In genomic region chr17:13017623-13018462, GRCh38 we compare ENCODE assay signal across 1 cellular context.
TF ChIP-seq lines count a peak whose summit lies in the region.

ELAC2 (minus strand) TSS chr17:13018027; CDS start chr17:13017947, 80 bp downstream.

TF ChIP-seq in HEK293, 187 proteins besides CTCF, POLR2A, EP300 and RAD21 (continued from another document):
- TF ChIP-seq ZBTB11 (tag by site-specific recombination; conservative IDR thresholded peaks at IDR 0.05; ENCODE audit: low read depth) (peak; percentile 91), ZNF366 (tag by site-specific recombination; conservative IDR thresholded peaks at IDR 0.05) (no peak; the same call in 1 of the 2 replicates), ZBTB8A (tag by site-specific recombination; IDR thresholded peaks at IDR 0.05) (peak; percentile 96), ZNF76 (tag by site-specific recombination; IDR thresholded peaks at IDR 0.05; ENCODE audit: borderline replicate concordance, low read depth) (peak; percentile 66), ZBTB21 (tag by site-specific recombination; IDR thresholded peaks at IDR 0.05) (0 out of 2 replicates have a peak, but pooled peaks have one; percentile 10), REST (tag by site-specific recombination; IDR thresholded peaks at IDR 0.05) (0 out of 2 replicates have a peak, but pooled peaks have one; percentile 14), SP3 (tag by site-specific recombination; IDR thresholded peaks at IDR 0.05) (peak; percentile 89), ZNF660 (tag by site-specific recombination; IDR thresholded peaks at IDR 0.05) (no peak; the same call in none of the 2 replicates), ZNF362 (tag by site-specific recombination; IDR thresholded peaks at IDR 0.05) (peak; percentile 96), ZNF133 (tag by site-specific recombination; IDR thresholded peaks at IDR 0.05) (peak; percentile 68), ZNF202 (tag by site-specific recombination; IDR thresholded peaks at IDR 0.05; ENCODE audit: borderline replicate concordance) (no peak), ZNF610 (tag by site-specific recombination; IDR thresholded peaks at IDR 0.05; ENCODE audit: borderline replicate concordance) (peak; percentile 96), ZNF792 (tag by site-specific recombination; IDR thresholded peaks at IDR 0.05) (peak; percentile 60; the same call in 1 of the 2 replicates), KLF16 (tag by site-specific recombination; IDR thresholded peaks at IDR 0.05) (peak; percentile 91), TCF7L2 (IDR thresholded peaks at IDR 0.05; ENCODE audit: borderline replicate concordance, low read depth, low read length) (no peak), ZSCAN16 (tag by site-specific recombination; IDR thresholded peaks at IDR 0.05) (no peak), ZNF280D (tag by site-specific recombination; IDR thresholded peaks at IDR 0.05) (no peak), ZIC2 (tag by site-specific recombination; IDR thresholded peaks at IDR 0.05) (peak; percentile 73), KLF7 (tag by site-specific recombination; IDR thresholded peaks at IDR 0.05; ENCODE audit: borderline replicate concordance) (peak; percentile 87; the same call in 1 of the 2 replicates), ZNF501 (tag by site-specific recombination; IDR thresholded peaks at IDR 0.05) (peak; percentile 76; the same call in 1 of the 2 replicates), ZNF692 (tag by site-specific recombination; IDR thresholded peaks at IDR 0.05) (peak; percentile 46; the same call in 1 of the 2 replicates), ZNF488 (tag by site-specific recombination; IDR thresholded peaks at IDR 0.05) (no peak), ZNF341 (tag by site-specific recombination; IDR thresholded peaks at IDR 0.05; ENCODE audit: low read depth) (peak; percentile 32; the same call in 1 of the 2 replicates), ZNF324 (tag by site-specific recombination; IDR thresholded peaks at IDR 0.05) (0 out of 2 replicates have a peak, but pooled peaks have one; percentile 27), SP2 (tag by site-specific recombination; IDR thresholded peaks at IDR 0.05) (peak; percentile 96), YY1 (tag by site-specific recombination; IDR thresholded peaks at IDR 0.05) (0 out of 2 replicates have a peak, but pooled peaks have one; percentile 21), ZNF518A (tag by site-specific recombination; conservative IDR thresholded peaks at IDR 0.05; ENCODE audit: low read depth) (peak; percentile 88), ZNF639 (tag by site-specific recombination; IDR thresholded peaks at IDR 0.05) (0 out of 2 replicates have a peak, but pooled peaks have one; percentile 17)
